Comparison of ENCODE assay signal across 5 cellular contexts in the genomic region with DNA sequence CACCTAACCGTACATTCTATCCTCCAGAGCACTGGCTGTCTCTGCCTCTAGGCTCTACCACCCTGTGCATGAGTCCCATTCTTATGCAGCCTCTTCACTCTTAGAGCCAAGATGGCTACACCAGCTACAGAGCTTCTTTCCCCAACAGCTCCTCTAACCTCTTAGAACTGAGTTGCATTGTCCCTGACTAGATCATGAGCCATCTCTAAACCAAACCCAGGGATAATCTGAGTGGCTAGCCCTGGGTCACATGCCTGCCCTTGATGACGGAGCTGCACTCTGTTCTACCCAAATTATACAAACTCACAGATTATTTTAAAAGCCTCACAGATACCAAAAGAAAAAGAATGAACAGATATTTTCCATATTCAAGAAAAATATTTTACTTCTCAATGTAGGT.
DNase-seq lines count a peak whose midpoint lies in the region; ATAC-seq, FAIRE-seq and TF ChIP-seq lines count a peak whose summit lies in the region.
"Not testable (repeated sequence)": the region's sequence is repeated elsewhere in the genome, so short reads cannot be mapped to it uniquely, and the experiment has no call there.

No MANE protein-coding gene starts in this region.

- not testable (repeated sequence) for H3K36me3 ChIP-seq in IMR-90 (ENCODE audit: control insufficient read depth, insufficient read depth, low read length)

- peak; percentile 67 for FAIRE-seq in A549 (lab: Jason Lieb, UNC)
- peak; percentile 5 for FAIRE-seq in colon (lab: Jason Lieb, UNC)

- not testable (repeated sequence) for TF ChIP-seq POLR2A in A549 (IDR thresholded peaks at IDR 0.05; ENCODE audit: low read length); IMR-90 (IDR thresholded peaks at IDR 0.05; ENCODE audit: low read depth, low read length)

- H3K4ac ChIP-seq in IMR-90 (ENCODE audit: low read depth, low read length): not testable (repeated sequence)

- H3K14ac ChIP-seq in IMR-90 (replicated peaks; ENCODE audit: low read depth, low read length): not testable (repeated sequence)

- DNase-seq in A549 (ENCODE audit: low read depth in 1 of 2, low spot score in 1 of 2); IMR-90; memory B cell (ENCODE audit: low spot score in 2 of 2); stimulated activated naive CD8-positive, alpha-beta T cell treated with anti-CD3 and anti-CD28 coated beads, Interleukin-15, amount 100 ng/mL, for 72 hours: not testable (repeated sequence)

- H3K9ac ChIP-seq in IMR-90 (ENCODE audit: low read depth, low read length): not testable (repeated sequence)

- not testable (repeated sequence) for TF ChIP-seq EP300 in A549 (IDR thresholded peaks at IDR 0.05)

- not testable (repeated sequence) for H4K91ac ChIP-seq in IMR-90 (ENCODE audit: insufficient read depth, low read depth, low read length)

- H3K23ac ChIP-seq in IMR-90 (ENCODE audit: low read depth, low read length): not testable (repeated sequence)

- intact Hi-C loops in IMR-90 (cut with micrococcal nuclease): not testable (repeated sequence)

- H3K4me3 ChIP-seq in A549; IMR-90 (ENCODE audit: insufficient read depth, low read depth, low read length): not testable (repeated sequence)

- H4K5ac ChIP-seq in IMR-90 (ENCODE audit: low read depth, low read length): not testable (repeated sequence)

- not testable (repeated sequence) for H4K8ac ChIP-seq in IMR-90 (ENCODE audit: low read depth in 2 of 2, low read length in 2 of 2)

- dilution Hi-C loops in IMR-90 (cut with HindIII; ENCODE audit: low sequenced_read_pairs, unreplicated experiment): not testable (repeated sequence)

- H3K4me3 Mint-ChIP-seq in memory B cell; stimulated activated naive CD8-positive, alpha-beta T cell treated with anti-CD3 and anti-CD28 coated beads, Interleukin-15, amount 100 ng/mL, for 72 hours: not testable (repeated sequence)

- H3K56ac ChIP-seq in IMR-90 (ENCODE audit: extremely low read depth, insufficient read depth, low read length): not testable (repeated sequence)

- H3K27me3 ChIP-seq in IMR-90 (ENCODE audit: control insufficient read depth, insufficient read depth, low read length): not testable (repeated sequence)

- not testable (repeated sequence) for H3K9me3 ChIP-seq in A549; IMR-90 (ENCODE audit: control insufficient read depth, insufficient read depth, low read length)

- not testable (repeated sequence) for BruUV-seq in IMR-90 (replicated peaks; lab: Mats Ljungman, UMichigan)

- not testable (repeated sequence) for H3K18ac ChIP-seq in IMR-90 (ENCODE audit: low read depth, low read length)

- H4K20me1 ChIP-seq in IMR-90 (ENCODE audit: insufficient read depth, low read length): not testable (repeated sequence)

- H2BK20ac ChIP-seq in IMR-90 (ENCODE audit: low read depth, low read length): not testable (repeated sequence)

- not testable (repeated sequence) for H2AK9ac ChIP-seq in IMR-90 (replicated peaks; ENCODE audit: low read depth, low read length, poor library complexity)

- H3K4me1 ChIP-seq in A549; IMR-90 (ENCODE audit: control insufficient read depth, insufficient read depth, low read length): not testable (repeated sequence)

- not testable (repeated sequence) for H2BK120ac ChIP-seq in IMR-90 (ENCODE audit: low read depth, low read length)

- WGBS in A549 (ENCODE audit: missing lambda C conversion rate): 45% methylated on average over 2 of the region's 2 CpGs
- no CpG with 5 or more reads among the region's 2 CpGs for WGBS in IMR-90 (ENCODE audit: extremely low coverage in 2 of 2, insufficient read length in 1 of 2), 2 experiments

- ATAC-seq in A549 (peak; percentile 60 to 90; a peak in 5 of 6 replicates), IMR-90 (ENCODE audit: low read depth) (peak; percentile 46), memory B cell (ENCODE audit: low read depth) (peak; percentile 62)
- ATAC-seq in stimulated activated naive CD8-positive, alpha-beta T cell treated with anti-CD3 and anti-CD28 coated beads, Interleukin-15, amount 100 ng/mL, for 72 hours: peak; percentile 72

- peak overlapping the region; percentile 40; the same call in 1 of the 2 replicates for H2AK5ac ChIP-seq in IMR-90 (ENCODE audit: low read depth, low read length)

- not testable (repeated sequence) for H3K27me3 Mint-ChIP-seq in memory B cell; stimulated activated naive CD8-positive, alpha-beta T cell treated with anti-CD3 and anti-CD28 coated beads, Interleukin-15, amount 100 ng/mL, for 72 hours

- not testable (repeated sequence) for H3K36me3 Mint-ChIP-seq in memory B cell

- CTCF ChIA-PET in A549 (lab: Yijun Ruan, JAX); IMR-90 (lab: Yijun Ruan, JAX): not testable (repeated sequence)

- H3K4me1 Mint-ChIP-seq in memory B cell; stimulated activated naive CD8-positive, alpha-beta T cell treated with anti-CD3 and anti-CD28 coated beads, Interleukin-15, amount 100 ng/mL, for 72 hours: not testable (repeated sequence)

- TF ChIP-seq CTCF in A549 (IDR thresholded peaks at IDR 0.05); IMR-90 (conservative IDR thresholded peaks at IDR 0.05; ENCODE audit: low read depth, low read length): not testable (repeated sequence)

- not testable (repeated sequence) for H2BK15ac ChIP-seq in IMR-90 (ENCODE audit: low read depth, low read length)

- not testable (repeated sequence) for H3K27ac Mint-ChIP-seq in memory B cell; stimulated activated naive CD8-positive, alpha-beta T cell treated with anti-CD3 and anti-CD28 coated beads, Interleukin-15, amount 100 ng/mL, for 72 hours

- not testable (repeated sequence) for H3K79me1 ChIP-seq in IMR-90 (ENCODE audit: low read depth in 1 of 2, low read length in 2 of 2)

- not testable (repeated sequence) for H3K27ac ChIP-seq in A549; IMR-90 (ENCODE audit: insufficient read depth, low read length)

- H3K9me1 ChIP-seq in IMR-90 (ENCODE audit: insufficient read depth, low read length): not testable (repeated sequence)

- H2BK5ac ChIP-seq in IMR-90 (ENCODE audit: low read depth, low read length, poor library complexity, severe bottlenecking): not testable (repeated sequence)

- H2AFZ ChIP-seq in IMR-90 (replicated peaks; ENCODE audit: low read length, poor library complexity): not testable (repeated sequence)

- TF ChIP-seq RAD21 in A549 (conservative IDR thresholded peaks at IDR 0.05 in 1 of 2, IDR thresholded peaks at IDR 0.05 in 1 of 2); IMR-90 (IDR thresholded peaks at IDR 0.05; ENCODE audit: low read length): not testable (repeated sequence)

- in situ Hi-C loops in IMR-90 (cut with MboI; ENCODE audit: low sequenced_read_pairs): not testable (repeated sequence)

- H3K9me3 Mint-ChIP-seq in memory B cell; stimulated activated naive CD8-positive, alpha-beta T cell treated with anti-CD3 and anti-CD28 coated beads, Interleukin-15, amount 100 ng/mL, for 72 hours: not testable (repeated sequence)

- POLR2A ChIA-PET in A549 (lab: Yijun Ruan, JAX); IMR-90 (lab: Charles Lee; ENCODE audit: unreplicated experiment): not testable (repeated sequence)

- not testable (repeated sequence) for H3K4me2 ChIP-seq in A549; IMR-90 (ENCODE audit: low read depth, low read length)
